Comparison of ENCODE assay signal across 10 cellular contexts in genomic region chr15:93073465-93073952, GRCh38. TPM values are rescaled to one million over a fixed set of nuclear protein-coding genes. Genes with fewer than 3 reads are reported as not detected.
DNase-seq lines count a peak whose midpoint lies in the region; ATAC-seq and TF ChIP-seq lines count a peak whose summit lies in the region.
"Had no signal": no experiment of that assay in that cellular context is flagged by ENCODE, and none has a peak within 500 bp of the region (broad histone marks: within the 10 kb centered on the region; RNA-seq: fewer than 3 reads in every experiment).

No MANE protein-coding gene starts in this region.

- H3K9ac ChIP-seq in mucosa of rectum (ENCODE audit: low read depth in 1 of 2, low read length in 2 of 2), result peak overlapping the region in 1 of 2 donors; percentile 38

- no peak for TF ChIP-seq EP300 in tibial nerve (IDR thresholded peaks at IDR 0.05)

- H3K9me3 Mint-ChIP-seq in T-helper 1 cell treated with Interleukin-12 subunit alpha and Interleukin-12 subunit beta and Interleukin-4 antibody, amounts not matched to agents 30 μg/mL and 1 μg/mL, for 36 hours, result no peaks in the 10 kb centered on the region
- no peaks in the 10 kb centered on the region for H3K9me3 Mint-ChIP-seq in dendritic cell treated with granulocyte-macrophage colony-stimulating factor and Interleukin-4, amounts not matched to agents 40 ng/mL and 50 ng/mL, for 4 days

- peaks cover 2% of the 10 kb centered on the region in 2 donors for H3K4me1 ChIP-seq in mucosa of rectum (ENCODE audit: control insufficient read depth in 2 of 2, insufficient read depth in 2 of 2, low read length in 2 of 2)
- H3K4me1 ChIP-seq in tibial nerve, result peaks cover 0 to 52% (median 8%) of the 10 kb centered on the region in 4 donors

- H3K27ac ChIP-seq in mucosa of rectum (ENCODE audit: low read depth in 2 of 2, low read length in 2 of 2) (peak overlapping the region; percentile 51 to 61), tibial nerve (peak overlapping the region in 3 of 4 donors; percentile 53 to 93 (median 79))

- peak overlapping the region in 1 of 2 donors; percentile 42 for H3K4me3 ChIP-seq in mucosa of rectum (ENCODE audit: low read length in 2 of 2)
- peak overlapping the region; percentile 46 to 82 (median 60) for H3K4me3 ChIP-seq in tibial nerve

- H3K27me3 Mint-ChIP-seq in T-helper 1 cell treated with Interleukin-12 subunit alpha and Interleukin-12 subunit beta and Interleukin-4 antibody, amounts not matched to agents 30 μg/mL and 1 μg/mL, for 36 hours (ENCODE audit: low read depth), result peaks cover 78% of the 10 kb centered on the region
- peaks cover 79% of the 10 kb centered on the region for H3K27me3 Mint-ChIP-seq in dendritic cell treated with granulocyte-macrophage colony-stimulating factor and Interleukin-4, amounts not matched to agents 40 ng/mL and 50 ng/mL, for 4 days

- peak overlapping the region; percentile 84 for H3K4me3 Mint-ChIP-seq in T-helper 1 cell treated with Interleukin-12 subunit alpha and Interleukin-12 subunit beta and Interleukin-4 antibody, amounts not matched to agents 30 μg/mL and 1 μg/mL, for 36 hours
- peak overlapping the region; percentile 53 for H3K4me3 Mint-ChIP-seq in dendritic cell treated with granulocyte-macrophage colony-stimulating factor and Interleukin-4, amounts not matched to agents 40 ng/mL and 50 ng/mL, for 4 days

- no peak for ATAC-seq in HG02571 (IDR thresholded peaks at IDR 0.05; ENCODE audit: unreplicated experiment)

- no peaks in the 10 kb centered on the region for H3K36me3 ChIP-seq in mucosa of rectum (ENCODE audit: control insufficient read depth in 2 of 2, insufficient read depth in 2 of 2, low read length in 2 of 2)
- H3K36me3 ChIP-seq in tibial nerve, result no peaks in the 10 kb centered on the region

- 46 to 61% methylated on average over 30 of the region's 30 CpGs for WGBS in tibial nerve, 2 donors

- no peak overlapping the region for H3K27ac Mint-ChIP-seq in T-helper 1 cell treated with Interleukin-12 subunit alpha and Interleukin-12 subunit beta and Interleukin-4 antibody, amounts not matched to agents 30 μg/mL and 1 μg/mL, for 36 hours
- no peak overlapping the region for H3K27ac Mint-ChIP-seq in dendritic cell treated with granulocyte-macrophage colony-stimulating factor and Interleukin-4, amounts not matched to agents 40 ng/mL and 50 ng/mL, for 4 days

- H3K27me3 ChIP-seq in mucosa of rectum (ENCODE audit: control insufficient read depth in 2 of 2, insufficient read depth in 2 of 2, low read length in 2 of 2) (peaks cover 18 to 27% of the 10 kb centered on the region in 2 donors), tibial nerve (peaks cover 0 to 4% of the 10 kb centered on the region in 2 donors)

- no peak for TF ChIP-seq CTCF in tibial nerve (IDR thresholded peaks at IDR 0.05)

- DNase-seq in T-helper 1 cell, result no peak
- no peak for DNase-seq in tibial nerve (ENCODE audit: low spot score in 2 of 2)
- no peak for DNase-seq in activated CD4-positive, CD25-positive, alpha-beta regulatory T cell (lab: John Stamatoyannopoulos, UW)
- no peak for DNase-seq in NCI-H510A treated with DMSO at 0.1 percent for 48 hours (lab: John Stamatoyannopoulos, UW)

- intact Hi-C loops in dendritic cell treated with granulocyte-macrophage colony-stimulating factor and Interleukin-4, amounts not matched to agents 40 ng/mL and 50 ng/mL, for 4 days (cut with micrococcal nuclease), result no loop called here

- H3K4me1 Mint-ChIP-seq in T-helper 1 cell treated with Interleukin-12 subunit alpha and Interleukin-12 subunit beta and Interleukin-4 antibody, amounts not matched to agents 30 μg/mL and 1 μg/mL, for 36 hours (ENCODE audit: low read depth), result peaks cover 4% of the 10 kb centered on the region
- peaks cover 20% of the 10 kb centered on the region for H3K4me1 Mint-ChIP-seq in dendritic cell treated with granulocyte-macrophage colony-stimulating factor and Interleukin-4, amounts not matched to agents 40 ng/mL and 50 ng/mL, for 4 days (ENCODE audit: low read depth)

- no peak for TF ChIP-seq POLR2A in tibial nerve (IDR thresholded peaks at IDR 0.05)

- peaks cover 1% of the 10 kb centered on the region for H3K36me3 Mint-ChIP-seq in T-helper 1 cell treated with Interleukin-12 subunit alpha and Interleukin-12 subunit beta and Interleukin-4 antibody, amounts not matched to agents 30 μg/mL and 1 μg/mL, for 36 hours (ENCODE audit: low read depth)
- no peaks in the 10 kb centered on the region for H3K36me3 Mint-ChIP-seq in dendritic cell treated with granulocyte-macrophage colony-stimulating factor and Interleukin-4, amounts not matched to agents 40 ng/mL and 50 ng/mL, for 4 days (ENCODE audit: low read depth)

- no peaks in the 10 kb centered on the region for H3K9me3 ChIP-seq in mucosa of rectum (ENCODE audit: control insufficient read depth in 2 of 2, low read length in 2 of 2)
- no peaks in the 10 kb centered on the region for H3K9me3 ChIP-seq in tibial nerve

RNA-seq across cellular contexts. Expression of gene RGMA, which starts 15.5 kb away (rescaled TPM):
- 100 to 1,000 TPM in 1 of 4 donors, 10 to 100 TPM in 3; 28.2 to 110 (median 45.6) TPM for total RNA-seq in tibial nerve
- total RNA-seq: activated CD8-positive, alpha-beta memory T cell treated with anti-CD3 and anti-CD28 coated beads for 36 hours; LHCN-M2 had no signal
